In genomic region chr4:181890031-181890430, GRCh38 we compare ENCODE assay signal across 31 cellular contexts.
"Had no signal": no experiment of that assay in that cellular context is flagged by ENCODE, and none has a peak within 500 bp of the region (broad histone marks: within the 10 kb centered on the region; RNA-seq: fewer than 3 reads in every experiment).

No MANE protein-coding gene starts in this region.

- H3K27me3 ChIP-seq: adrenal gland, ascending aorta, body of pancreas, brain microvascular endothelial cell, cardiac muscle cell had no signal

- ATAC-seq: activated naive CD4-positive, alpha-beta T cell treated with anti-CD3 and anti-CD28 coated beads, Interleukin-2, amount 50 U/mL, for 72 hours; activated naive CD8-positive, alpha-beta T cell treated with anti-CD3 and anti-CD28 coated beads, Interleukin-2, amount 50 U/mL, for 24 hours; activated T-cell treated with anti-CD3 and anti-CD28 coated beads, Interleukin-2, amount 50 U/mL, for 4 hours; activated T-cell treated with anti-CD3 and anti-CD28 coated beads, Interleukin-2, amount 50 U/mL, for 72 hours; activated T-helper 17 cell treated with anti-CD3 and anti-CD28 coated beads, Interleukin-2, amount 50 U/mL, for 72 hours; body of pancreas had no signal

- H3K36me3 ChIP-seq: adrenal gland, ascending aorta, brain microvascular endothelial cell, cardiac muscle cell had no signal

- DNase-seq: activated effector memory CD4-positive, alpha-beta T cell treated with anti-CD3 and anti-CD28 coated beads, Interleukin-2, amount 50 U/mL, for 16 hours; activated effector memory CD4-positive, alpha-beta T cell treated with Interleukin-2 at 50 U/mL for 16 hours; activated gamma-delta T cell; activated gamma-delta T cell treated with Interleukin-2 at 50 U/mL for 16 hours; activated naive CD4-positive, alpha-beta T cell; activated naive CD4-positive, alpha-beta T cell treated with anti-CD3 and anti-CD28 coated beads for 36 hours; activated naive CD4-positive, alpha-beta T cell treated with anti-CD3 and anti-CD28 coated beads, Interleukin-2, amount 10 ng/mL, durations not matched to agents 7 days and 5 days; activated naive CD4-positive, alpha-beta T cell treated with anti-CD3 and anti-CD28 coated beads, Interleukin-2, amount 50 U/mL, for 16 hours; activated naive CD4-positive, alpha-beta T cell treated with Interleukin-2 at 50 U/mL for 16 hours; activated naive CD8-positive, alpha-beta T cell treated with anti-CD3 and anti-CD28 coated beads for 36 hours; activated naive CD8-positive, alpha-beta T cell treated with anti-CD3 and anti-CD28 coated beads, Interleukin-2, amount 10 ng/mL, durations not matched to agents 7 days and 5 days; activated naive CD8-positive, alpha-beta T cell treated with anti-CD3 and anti-CD28 coated beads, Interleukin-2, amount 50 U/mL, for 24 hours; activated T-cell treated with anti-CD3 and anti-CD28 coated beads, Interleukin-2, amount 50 U/mL, for 1 hour; activated T-cell treated with anti-CD3 and anti-CD28 coated beads, Interleukin-2, amount 50 U/mL, for 24 hours; activated T-cell treated with anti-CD3 and anti-CD28 coated beads, Interleukin-2, amount 50 U/mL, for 4 hours; activated T-cell treated with anti-CD3 and anti-CD28 coated beads, Interleukin-2, amount 50 U/mL, for 48 hours; activated T-cell treated with anti-CD3 and anti-CD28 coated beads, Interleukin-2, amount 50 U/mL, for 72 hours; adrenal gland; amniotic stem cell; amygdala; anterior cingulate cortex; aorta; body of pancreas; brain microvascular endothelial cell; caudate nucleus; central memory CD4-positive, alpha-beta T cell; cerebellar nuclear complex had no signal

- H3K4me1 ChIP-seq: adrenal gland, ascending aorta, body of pancreas had no signal

- H3K27ac ChIP-seq: adrenal gland, ascending aorta, body of pancreas, brain microvascular endothelial cell, cardiac muscle cell had no signal

- H3K4me3 ChIP-seq: adrenal gland, ascending aorta, body of pancreas, cardiac muscle cell had no signal

- H3K9me3 ChIP-seq: adrenal gland, ascending aorta, body of pancreas had no signal
